ENCODE assay signal across 10 cellular contexts in genomic region chr16:5070431-5071186, GRCh38. TPM values are rescaled to one million over a fixed set of nuclear protein-coding genes. Genes with fewer than 3 reads are reported as not detected.
DNase-seq lines count a peak whose midpoint lies in the region; ATAC-seq and TF ChIP-seq lines count a peak whose summit lies in the region.
"Had no signal": no experiment of that assay in that cellular context is flagged by ENCODE, and none has a peak within 500 bp of the region (broad histone marks: within the 10 kb centered on the region; RNA-seq: fewer than 3 reads in every experiment).

No MANE protein-coding gene starts in this region.

- TF ChIP-seq POLR2A in gastroesophageal sphincter (IDR thresholded peaks at IDR 0.05): no peak
- no peak for TF ChIP-seq POLR2A in spleen (IDR thresholded peaks at IDR 0.05)

- H3K4me1 ChIP-seq in gastroesophageal sphincter (peaks cover 0 to 22% (median 10%) of the 10 kb centered on the region in 3 donors), spleen (peaks cover 11 to 38% (median 19%) of the 10 kb centered on the region in 6 donors)

- peak overlapping the region; percentile 15 for H3K4me3 Mint-ChIP-seq in T-helper 2 cell treated with Interferon-gamma antibody and Interleukin-4, amounts not matched to agents 5 μg/mL and 100 μg/mL, for 36 hours
- H3K4me3 Mint-ChIP-seq in T-helper 17 cell: peak overlapping the region; percentile 45

- no peaks in the 10 kb centered on the region for H3K9me3 Mint-ChIP-seq in T-helper 2 cell treated with Interferon-gamma antibody and Interleukin-4, amounts not matched to agents 5 μg/mL and 100 μg/mL, for 36 hours

- no peak for ATAC-seq in T-helper 17 cell
- ATAC-seq in gastroesophageal sphincter: no peak

- no peak for DNase-seq in T-helper 2 cell treated with Interferon-gamma antibody and Interleukin-4, amounts not matched to agents 5 μg/mL and 100 μg/mL, for 36 hours (ENCODE audit: low spot score)
- DNase-seq in T-helper 2 cell (no peak), T-helper 17 cell (no peak), spleen (peak; percentile 61), cerebellum (ENCODE audit: low spot score) (no peak), SW 1271 (lab: John Stamatoyannopoulos, UW) (no peak), MG63 (no peak)
- DNase-seq: mesenchymal stem cell had no signal

- H3K9me3 ChIP-seq in T-helper 17 cell (ENCODE audit: control insufficient read depth, low read length, poor library complexity, severe bottlenecking): no peaks in the 10 kb centered on the region
- no peaks in the 10 kb centered on the region for H3K9me3 ChIP-seq in gastroesophageal sphincter
- H3K9me3 ChIP-seq in spleen: no peaks in the 10 kb centered on the region
- H3K9me3 ChIP-seq in MG63: no peaks in the 10 kb centered on the region
- H3K9me3 ChIP-seq: A549 had no signal

- H3K36me3 Mint-ChIP-seq in T-helper 2 cell treated with Interferon-gamma antibody and Interleukin-4, amounts not matched to agents 5 μg/mL and 100 μg/mL, for 36 hours (ENCODE audit: low read depth): peaks cover 10% of the 10 kb centered on the region
- peaks cover 4% of the 10 kb centered on the region for H3K36me3 Mint-ChIP-seq in T-helper 17 cell (ENCODE audit: low read depth)

- H3K27ac ChIP-seq in gastroesophageal sphincter (peak overlapping the region; percentile 62 to 85 (median 80)), spleen (peak overlapping the region; percentile 76 to 92 (median 85))

- no peak overlapping the region for H3K4me3 ChIP-seq in gastroesophageal sphincter
- H3K4me3 ChIP-seq in spleen: peak overlapping the region in 1 of 8 donors; percentile 89
- H3K4me3 ChIP-seq in MG63: no peak overlapping the region; the same call in 1 of the 2 replicates

- no peak overlapping the region for H3K27ac Mint-ChIP-seq in T-helper 2 cell treated with Interferon-gamma antibody and Interleukin-4, amounts not matched to agents 5 μg/mL and 100 μg/mL, for 36 hours
- H3K27ac Mint-ChIP-seq in T-helper 17 cell: peak overlapping the region; percentile 97

- intact Hi-C loops in spleen (cut with DNase I; ENCODE audit: low total_unique reads): no loop called here

- WGBS in gastroesophageal sphincter (ENCODE audit: low coverage in 1 of 2), 2 donors: 77 to 88% methylated on average over 6 to 10 of the region's 15 CpGs
- WGBS in spleen, 5 donors: 85 to 94% (median 87%) methylated on average over 15 of the region's 15 CpGs

- TF ChIP-seq CTCF in gastroesophageal sphincter (IDR thresholded peaks at IDR 0.05): no peak
- no peak for TF ChIP-seq CTCF in spleen (IDR thresholded peaks at IDR 0.05 in 8 of 11, conservative IDR thresholded peaks at IDR 0.05 in 3 of 11)

- H3K27me3 ChIP-seq in gastroesophageal sphincter (no peaks in the 10 kb centered on the region), spleen (replicated peaks in 1 of 7) (no peaks in the 10 kb centered on the region), MG63 (peaks cover 24% of the 10 kb centered on the region)

- TF ChIP-seq EP300 in gastroesophageal sphincter (IDR thresholded peaks at IDR 0.05): no peak

- H3K36me3 ChIP-seq in gastroesophageal sphincter (peaks cover 0 to 24% of the 10 kb centered on the region in 2 donors), spleen (peaks cover 0 to 26% (median 11%) of the 10 kb centered on the region in 6 donors), MG63 (peaks cover 23% of the 10 kb centered on the region)

- H3K27me3 Mint-ChIP-seq in T-helper 2 cell treated with Interferon-gamma antibody and Interleukin-4, amounts not matched to agents 5 μg/mL and 100 μg/mL, for 36 hours (ENCODE audit: low read depth): no peaks in the 10 kb centered on the region
- no peaks in the 10 kb centered on the region for H3K27me3 Mint-ChIP-seq in T-helper 17 cell

- peaks cover 20% of the 10 kb centered on the region for H3K4me1 Mint-ChIP-seq in T-helper 2 cell treated with Interferon-gamma antibody and Interleukin-4, amounts not matched to agents 5 μg/mL and 100 μg/mL, for 36 hours (ENCODE audit: low read depth)
- peaks cover 16% of the 10 kb centered on the region for H3K4me1 Mint-ChIP-seq in T-helper 17 cell

RNA-seq across cellular contexts. Expression of gene ALG1, which starts 1.0 kb away (rescaled TPM):
- 10 to 100 TPM; 10.0 to 10.3 TPM for total RNA-seq in T-helper 17 cell
- total RNA-seq in gastroesophageal sphincter: 10 to 100 TPM in 3 of 4 donors, 1 to 10 TPM in 1; 6.4 to 16.8 (median 12.9) TPM
- total RNA-seq in spleen: 10 to 100 TPM; 18.4 to 46.2 (median 24.8) TPM
- polyA plus RNA-seq in spleen: 10 to 100 TPM; 13.0 to 18.6 (median 17.0) TPM
- total RNA-seq in cerebellum: 11.4 TPM
- 30.4 and 53.2 TPM in 2 replicates for total RNA-seq in MG63 (2014; rRNA removed; shearing (Covaris generic); ENCODE audit: low replicate concordance)

RNA-seq across cellular contexts. Expression of gene C16orf89, which starts 4.9 kb away (rescaled TPM):
- total RNA-seq in T-helper 17 cell (not detected), gastroesophageal sphincter (10 to 100 TPM in 2 of 4 donors, 1 to 10 TPM in 1, under 1 TPM in 1; 0.62 to 21.0 (median 7.7) TPM), spleen (1 to 10 TPM in 4 of 7 donors, under 1 TPM in 2, not detected in 1; 0.34 to 2.5 (median 1.5) TPM), cerebellum (6.9 TPM)
- polyA plus RNA-seq in spleen: 1 to 10 TPM; 1.7 to 5.7 (median 4.0) TPM
- total RNA-seq in MG63 (2014; rRNA removed; shearing (Covaris generic); ENCODE audit: low replicate concordance): not detected in 2 replicates
- polyA plus RNA-seq: A549 had no signal

RNA-seq across cellular contexts. Expression of gene EEF2KMT, which starts 27.0 kb away (rescaled TPM):
- total RNA-seq in T-helper 17 cell (1 to 10 TPM; 4.4 to 6.0 TPM), gastroesophageal sphincter (10 to 100 TPM in 2 of 4 donors, 1 to 10 TPM in 2; 5.9 to 16.0 (median 9.1) TPM), spleen (10 to 100 TPM in 1 of 7 donors, 1 to 10 TPM in 6; 5.8 to 11.7 (median 7.6) TPM), cerebellum (4.0 TPM)
- 1 to 10 TPM; 4.5 to 7.8 (median 6.7) TPM for polyA plus RNA-seq in spleen
- 19.5 and 19.7 TPM in 2 replicates for total RNA-seq in MG63 (2014; rRNA removed; shearing (Covaris generic); ENCODE audit: low replicate concordance)

RNA-seq across cellular contexts. Expression of gene NAGPA, which starts 36.9 kb away (rescaled TPM):
- total RNA-seq in T-helper 17 cell (10 to 100 TPM; 25.8 to 36.1 TPM), gastroesophageal sphincter (10 to 100 TPM; 17.8 to 37.8 (median 27.7) TPM), spleen (10 to 100 TPM; 16.2 to 41.8 (median 25.4) TPM), cerebellum (5.4 TPM)
- polyA plus RNA-seq in spleen: 10 to 100 TPM; 11.8 to 17.7 (median 14.8) TPM
- 43.8 and 55.4 TPM in 2 replicates for total RNA-seq in MG63 (2014; rRNA removed; shearing (Covaris generic); ENCODE audit: low replicate concordance)
